Comparison of ENCODE assay signal across 8 cellular contexts in genomic region chr15:30903497-30904187, GRCh38.
DNase-seq lines count a peak whose midpoint lies in the region; ATAC-seq lines count a peak whose summit lies in the region.

Gene FAN1, plus strand, starts transcription at chr15:30903915. Its CDS starts 749 bp downstream, at chr15:30904664.

- peak; percentile 33 to 42 for DNase-seq in NCI-H187 (lab: John Stamatoyannopoulos, UW)
- no peak for DNase-seq in NCI-H187 treated with DMSO at 0.1 percent for 48 hours (lab: John Stamatoyannopoulos, UW)
- DNase-seq in NCI-H2196 treated with DMSO at 0.1 percent for 48 hours (lab: John Stamatoyannopoulos, UW; ENCODE audit: unreplicated experiment) = peak; percentile 56
- peak; percentile 77 for DNase-seq in activated CD4-positive, alpha-beta T cell treated with anti-CD3 and anti-CD28 coated beads, Interleukin-2, amount 50 U/mL, for 1 hour
- peak; percentile 97 for DNase-seq in left kidney (ENCODE audit: low read depth, low spot score)
- DNase-seq in stimulated activated CD4-positive, alpha-beta T cell treated with anti-CD3 and anti-CD28 coated beads, Interleukin-2, amount 100 ng/mL, for 24 hours = peak; percentile 82 to 84

- no peaks in the 10 kb centered on the region for H3K27me3 Mint-ChIP-seq in dendritic cell treated with granulocyte-macrophage colony-stimulating factor and Interleukin-4, amounts not matched to agents 40 ng/mL and 50 ng/mL, for 4 days

- H3K4me3 Mint-ChIP-seq in dendritic cell treated with granulocyte-macrophage colony-stimulating factor and Interleukin-4, amounts not matched to agents 40 ng/mL and 50 ng/mL, for 4 days = peak within 1 kb of the TSS; percentile 92

- peaks cover 41% of the 10 kb centered on the region for H3K36me3 Mint-ChIP-seq in dendritic cell treated with granulocyte-macrophage colony-stimulating factor and Interleukin-4, amounts not matched to agents 40 ng/mL and 50 ng/mL, for 4 days (ENCODE audit: low read depth)

- no peaks in the 10 kb centered on the region for H3K9me3 Mint-ChIP-seq in dendritic cell treated with granulocyte-macrophage colony-stimulating factor and Interleukin-4, amounts not matched to agents 40 ng/mL and 50 ng/mL, for 4 days

- intact Hi-C loops in dendritic cell treated with granulocyte-macrophage colony-stimulating factor and Interleukin-4, amounts not matched to agents 40 ng/mL and 50 ng/mL, for 4 days (cut with micrococcal nuclease) = no loop called here

- peak; percentile 92 for ATAC-seq in HG02981 (IDR thresholded peaks at IDR 0.05; ENCODE audit: unreplicated experiment)

- H3K27ac Mint-ChIP-seq in dendritic cell treated with granulocyte-macrophage colony-stimulating factor and Interleukin-4, amounts not matched to agents 40 ng/mL and 50 ng/mL, for 4 days = peak within 1 kb of the TSS; percentile 77

- H3K4me1 Mint-ChIP-seq in dendritic cell treated with granulocyte-macrophage colony-stimulating factor and Interleukin-4, amounts not matched to agents 40 ng/mL and 50 ng/mL, for 4 days (ENCODE audit: low read depth) = peaks cover 29% of the 10 kb centered on the region
